8 cellular contexts compared by ENCODE assay signal in the genomic region with DNA sequence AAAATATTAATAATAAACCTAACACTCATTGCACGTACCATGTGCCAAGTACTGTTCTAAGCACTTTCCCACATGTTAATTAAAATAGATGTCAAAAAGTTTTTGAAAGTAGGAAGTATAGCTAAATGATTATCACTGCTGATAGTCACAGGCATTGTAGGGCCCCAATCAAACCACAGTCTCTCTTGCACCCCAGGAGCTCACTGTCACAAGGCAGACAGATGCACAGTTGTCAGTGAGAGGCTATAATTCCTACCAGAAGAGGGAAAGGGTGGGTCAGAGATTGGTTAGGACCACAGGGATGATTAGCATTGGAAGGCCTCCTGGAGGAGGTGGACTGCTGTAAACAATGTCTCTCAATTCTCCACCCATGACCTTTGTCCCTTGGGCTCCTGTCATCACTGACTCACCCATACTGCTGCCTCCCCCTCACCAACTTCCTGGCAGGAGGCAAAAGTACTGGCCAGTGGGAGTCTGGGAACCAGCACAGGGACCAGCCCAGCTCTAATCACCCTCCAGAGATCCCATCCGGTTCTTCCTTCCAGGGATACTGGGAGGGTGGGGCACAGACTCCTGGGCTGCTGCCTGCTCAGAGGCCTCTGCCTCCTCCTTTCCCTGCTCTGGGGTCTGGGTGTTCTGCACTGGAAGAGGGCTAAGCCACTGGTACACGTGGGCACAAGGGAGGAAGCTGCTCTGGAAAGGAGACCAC. TPM values are rescaled to one million over a fixed set of nuclear protein-coding genes. Genes with fewer than 3 reads are reported as not detected.
A peak's percentile ranks its signal among the peaks of the same experiment; 100 is the strongest.
DNase-seq lines count a peak whose midpoint lies in the region; ATAC-seq and TF ChIP-seq lines count a peak whose summit lies in the region.

No MANE protein-coding gene starts in this region.

- WGBS in ovary, 3 donors = 1 to 4% (median 3%) methylated on average over 3 of the region's 3 CpGs

- intact Hi-C loops in activated CD4-positive, alpha-beta memory T cell treated with anti-CD3 and anti-CD28 coated beads for 36 hours (cut with micrococcal nuclease) = loop anchor here (10.0 kb wide), 1 partner anchor 400 kb away; the partner anchor contains the start of gene PC
- intact Hi-C loops in ovary (cut with DNase I) = loop anchor here in 2 of 4 donors (5.0 kb wide), 2 partner anchors 33 to 148 kb away; no protein-coding TSS in a partner anchor

- H3K4me1 ChIP-seq in ovary (ENCODE audit: insufficient read depth) = peaks cover 21% of the 10 kb centered on the region

- peak; percentile 13 for TF ChIP-seq CTCF in foreskin fibroblast (IDR thresholded peaks at IDR 0.05; ENCODE audit: low read depth, low read length)
- TF ChIP-seq CTCF in ovary (IDR thresholded peaks at IDR 0.05) = peak in 2 of 3 donors; percentile 7 to 30

- H3K27ac Mint-ChIP-seq in activated CD4-positive, alpha-beta memory T cell treated with anti-CD3 and anti-CD28 coated beads for 36 hours = peak overlapping the region; percentile 96

- H3K9me3 ChIP-seq in ovary = no peaks in the 10 kb centered on the region

- H3K4me1 Mint-ChIP-seq in activated CD4-positive, alpha-beta memory T cell treated with anti-CD3 and anti-CD28 coated beads for 36 hours (ENCODE audit: low read depth) = peaks cover 40% of the 10 kb centered on the region

- DNase-seq in CMK (ENCODE audit: low read depth) (peak; percentile 83), HPDE6-E6E7 (ENCODE audit: extremely low spot score) (peak; percentile 91), foreskin fibroblast (peak; percentile 99), ovary (peak; percentile 71 to 85 (median 76))
- peak; percentile 61 for DNase-seq in activated CD4-positive, alpha-beta memory T cell treated with anti-CD3 and anti-CD28 coated beads for 36 hours
- DNase-seq in effector CD4-positive, alpha-beta T cell = no peak

- H3K36me3 Mint-ChIP-seq in activated CD4-positive, alpha-beta memory T cell treated with anti-CD3 and anti-CD28 coated beads for 36 hours = no peaks in the 10 kb centered on the region

- no peaks in the 10 kb centered on the region for H3K9me3 Mint-ChIP-seq in activated CD4-positive, alpha-beta memory T cell treated with anti-CD3 and anti-CD28 coated beads for 36 hours

- CTCF ChIA-PET in activated CD4-positive, alpha-beta memory T cell treated with anti-CD3 and anti-CD28 coated beads for 36 hours (lab: Charles Lee) = interaction anchor here (0.7 to 16.1 kb wide), 8 partner anchors 9 to 132 kb away, joined by 3 to 995 read pairs (median 18); partner anchors contain the start of genes CLCF1 and PPP1CA

- H3K36me3 ChIP-seq in ovary = no peaks in the 10 kb centered on the region

- peak; percentile 93 for TF ChIP-seq EP300 in ovary (IDR thresholded peaks at IDR 0.05)

- peak overlapping the region; percentile 74 to 87 for H3K4me3 ChIP-seq in foreskin fibroblast (ENCODE audit: low read depth in 1 of 2, low read length in 2 of 2)
- H3K4me3 ChIP-seq in ovary = peak overlapping the region; percentile 61

- POLR2A ChIA-PET in activated CD4-positive, alpha-beta memory T cell treated with anti-CD3 and anti-CD28 coated beads for 36 hours (lab: Charles Lee) = interaction anchor here (0.5 to 2.2 kb wide), 7 partner anchors 11 to 114 kb away, joined by 3 to 14 read pairs (median 3); no protein-coding TSS in a partner anchor

- ATAC-seq in HG02623 (IDR thresholded peaks at IDR 0.05; ENCODE audit: unreplicated experiment) (no peak), HG02885 (IDR thresholded peaks at IDR 0.05; ENCODE audit: poor library complexity, unreplicated experiment) (no peak)

- H3K4me3 Mint-ChIP-seq in activated CD4-positive, alpha-beta memory T cell treated with anti-CD3 and anti-CD28 coated beads for 36 hours = peak overlapping the region; percentile 93

- H3K27me3 Mint-ChIP-seq in activated CD4-positive, alpha-beta memory T cell treated with anti-CD3 and anti-CD28 coated beads for 36 hours = no peaks in the 10 kb centered on the region

- peak overlapping the region; percentile 96 to 98 for H3K27ac ChIP-seq in ovary

- peak; percentile 22 for TF ChIP-seq POLR2A in ovary (IDR thresholded peaks at IDR 0.05)

- no peaks in the 10 kb centered on the region for H3K27me3 ChIP-seq in ovary

RNA-seq across cellular contexts. Expression of gene POLD4, which starts 1.1 kb away (rescaled TPM):
- total RNA-seq in activated CD4-positive, alpha-beta memory T cell treated with anti-CD3 and anti-CD28 coated beads for 36 hours = 10 to 100 TPM; 62.0 to 67.4 TPM
- total RNA-seq in ovary = 10 to 100 TPM; 22.6 to 57.7 (median 47.2) TPM
- polyA plus RNA-seq in ovary = 10 to 100 TPM; 12.5 to 87.8 TPM

RNA-seq across cellular contexts. Expression of gene CLCF1, which starts 18.9 kb away (rescaled TPM):
- total RNA-seq in activated CD4-positive, alpha-beta memory T cell treated with anti-CD3 and anti-CD28 coated beads for 36 hours = under 1 TPM; 0.39 to 0.45 TPM
- total RNA-seq in ovary = 10 to 100 TPM in 1 of 7 donors, 1 to 10 TPM in 6; 3.4 to 22.9 (median 5.0) TPM
- polyA plus RNA-seq in ovary = 1 to 10 TPM; 2.5 to 9.6 TPM

RNA-seq across cellular contexts. Expression of gene RAD9A, which starts 37.3 kb away (rescaled TPM):
- 10 to 100 TPM; 31.0 to 39.1 TPM for total RNA-seq in activated CD4-positive, alpha-beta memory T cell treated with anti-CD3 and anti-CD28 coated beads for 36 hours
- total RNA-seq in ovary = 10 to 100 TPM; 13.9 to 51.7 (median 23.5) TPM
- polyA plus RNA-seq in ovary = 10 to 100 TPM in 1 of 2 donors, 1 to 10 TPM in 1; 3.1 to 20.3 TPM

RNA-seq across cellular contexts. Expression of gene PPP1CA, which starts 47.2 kb away (rescaled TPM):
- total RNA-seq in activated CD4-positive, alpha-beta memory T cell treated with anti-CD3 and anti-CD28 coated beads for 36 hours = 100 to 1,000 TPM; 261 to 267 TPM
- total RNA-seq in ovary = 10 to 100 TPM; 32.2 to 86.9 (median 55.5) TPM
- polyA plus RNA-seq in ovary = 10 to 100 TPM; 43.7 to 54.9 TPM

RNA-seq across cellular contexts. Expression of gene TBC1D10C, which starts 49.4 kb away (rescaled TPM):
- 100 to 1,000 TPM; 123 to 126 TPM for total RNA-seq in activated CD4-positive, alpha-beta memory T cell treated with anti-CD3 and anti-CD28 coated beads for 36 hours
- total RNA-seq in ovary = 1 to 10 TPM in 3 of 7 donors, under 1 TPM in 4; 0.15 to 2.0 (median 1.00) TPM
- polyA plus RNA-seq in ovary = 1 to 10 TPM in 1 of 2 donors, under 1 TPM in 1; 0.32 to 1.6 TPM
